1 cellular context compared by ENCODE assay signal in the genomic region with DNA sequence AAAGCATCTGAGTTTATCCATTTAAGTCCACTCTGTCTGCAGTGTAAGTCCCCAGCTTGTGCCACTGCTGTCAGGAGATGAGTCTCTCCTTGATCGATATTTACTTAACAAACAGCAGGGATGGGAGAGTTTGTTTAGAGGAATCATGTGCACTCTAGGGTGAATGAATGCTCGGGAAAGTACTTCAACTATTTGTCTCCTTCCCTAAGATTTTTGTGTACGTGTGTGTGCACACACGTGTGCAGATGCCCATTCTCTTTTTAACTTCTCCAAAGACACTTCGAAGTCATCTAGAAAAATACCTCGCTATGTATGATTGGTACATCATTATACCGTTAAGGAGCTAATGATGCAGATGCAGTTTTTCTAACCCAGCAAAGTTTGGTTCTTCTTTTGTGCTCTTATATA.
TF ChIP-seq lines count a peak whose summit lies in the region.

No MANE protein-coding gene starts in this region.

TF ChIP-seq in HepG2, 621 proteins besides CTCF, POLR2A, EP300 and RAD21 (continued from another document and continues in another):
- TF ChIP-seq, protein P1, sequence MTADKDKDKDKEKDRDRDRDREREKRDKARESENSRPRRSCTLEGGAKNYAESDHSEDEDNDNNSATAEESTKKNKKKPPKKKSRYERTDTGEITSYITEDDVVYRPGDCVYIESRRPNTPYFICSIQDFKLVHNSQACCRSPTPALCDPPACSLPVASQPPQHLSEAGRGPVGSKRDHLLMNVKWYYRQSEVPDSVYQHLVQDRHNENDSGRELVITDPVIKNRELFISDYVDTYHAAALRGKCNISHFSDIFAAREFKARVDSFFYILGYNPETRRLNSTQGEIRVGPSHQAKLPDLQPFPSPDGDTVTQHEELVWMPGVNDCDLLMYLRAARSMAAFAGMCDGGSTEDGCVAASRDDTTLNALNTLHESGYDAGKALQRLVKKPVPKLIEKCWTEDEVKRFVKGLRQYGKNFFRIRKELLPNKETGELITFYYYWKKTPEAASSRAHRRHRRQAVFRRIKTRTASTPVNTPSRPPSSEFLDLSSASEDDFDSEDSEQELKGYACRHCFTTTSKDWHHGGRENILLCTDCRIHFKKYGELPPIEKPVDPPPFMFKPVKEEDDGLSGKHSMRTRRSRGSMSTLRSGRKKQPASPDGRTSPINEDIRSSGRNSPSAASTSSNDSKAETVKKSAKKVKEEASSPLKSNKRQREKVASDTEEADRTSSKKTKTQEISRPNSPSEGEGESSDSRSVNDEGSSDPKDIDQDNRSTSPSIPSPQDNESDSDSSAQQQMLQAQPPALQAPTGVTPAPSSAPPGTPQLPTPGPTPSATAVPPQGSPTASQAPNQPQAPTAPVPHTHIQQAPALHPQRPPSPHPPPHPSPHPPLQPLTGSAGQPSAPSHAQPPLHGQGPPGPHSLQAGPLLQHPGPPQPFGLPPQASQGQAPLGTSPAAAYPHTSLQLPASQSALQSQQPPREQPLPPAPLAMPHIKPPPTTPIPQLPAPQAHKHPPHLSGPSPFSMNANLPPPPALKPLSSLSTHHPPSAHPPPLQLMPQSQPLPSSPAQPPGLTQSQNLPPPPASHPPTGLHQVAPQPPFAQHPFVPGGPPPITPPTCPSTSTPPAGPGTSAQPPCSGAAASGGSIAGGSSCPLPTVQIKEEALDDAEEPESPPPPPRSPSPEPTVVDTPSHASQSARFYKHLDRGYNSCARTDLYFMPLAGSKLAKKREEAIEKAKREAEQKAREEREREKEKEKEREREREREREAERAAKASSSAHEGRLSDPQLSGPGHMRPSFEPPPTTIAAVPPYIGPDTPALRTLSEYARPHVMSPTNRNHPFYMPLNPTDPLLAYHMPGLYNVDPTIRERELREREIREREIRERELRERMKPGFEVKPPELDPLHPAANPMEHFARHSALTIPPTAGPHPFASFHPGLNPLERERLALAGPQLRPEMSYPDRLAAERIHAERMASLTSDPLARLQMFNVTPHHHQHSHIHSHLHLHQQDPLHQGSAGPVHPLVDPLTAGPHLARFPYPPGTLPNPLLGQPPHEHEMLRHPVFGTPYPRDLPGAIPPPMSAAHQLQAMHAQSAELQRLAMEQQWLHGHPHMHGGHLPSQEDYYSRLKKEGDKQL (CRISPR knock-in tag; IDR thresholded peaks at IDR 0.05; ENCODE audit: low read depth) = peak; percentile 71; the same call in 1 of the 2 replicates
- TF ChIP-seq KAT8 (CRISPR knock-in tag; IDR thresholded peaks at IDR 0.05) (0 out of 2 replicates have a peak, but pooled peaks have one; percentile 24), ZMYM4 (CRISPR knock-in tag; IDR thresholded peaks at IDR 0.05) (peak; percentile 74), HNF1A (IDR thresholded peaks at IDR 0.05; ENCODE audit: low read depth) (peak; percentile 27; the same call in 1 of the 2 replicates), HNF1A (CRISPR knock-in tag; IDR thresholded peaks at IDR 0.05; ENCODE audit: borderline replicate concordance) (peak; percentile 26; the same call in 1 of the 2 replicates), TAF15 (IDR thresholded peaks at IDR 0.05; ENCODE audit: low read depth, low read length, poor library complexity, severe bottlenecking) (no peak), RARA (CRISPR knock-in tag; IDR thresholded peaks at IDR 0.05) (peak; percentile 80), MEF2D (CRISPR knock-in tag; IDR thresholded peaks at IDR 0.05) (peak; percentile 68; the same call in 1 of the 2 replicates), ZKSCAN1 (IDR thresholded peaks at IDR 0.05; ENCODE audit: low read length) (no peak), ATF6 (CRISPR knock-in tag; conservative IDR thresholded peaks at IDR 0.05) (no peak), ZNF503 (CRISPR knock-in tag; IDR thresholded peaks at IDR 0.05) (peak; percentile 78), ZNF451 (CRISPR knock-in tag; IDR thresholded peaks at IDR 0.05) (no peak), CBX5 (CRISPR knock-in tag; IDR thresholded peaks at IDR 0.05; ENCODE audit: borderline replicate concordance) (0 out of 2 replicates have a peak, but pooled peaks have one; percentile 33), BRD4 (CRISPR knock-in tag; IDR thresholded peaks at IDR 0.05) (peak; percentile 46; the same call in 1 of the 2 replicates), TFE3 (CRISPR knock-in tag; IDR thresholded peaks at IDR 0.05) (peak; percentile 98), NAIF1 (CRISPR knock-in tag; IDR thresholded peaks at IDR 0.05; ENCODE audit: borderline replicate concordance) (no peak), SKI (IDR thresholded peaks at IDR 0.05; ENCODE audit: partially characterized antibody) (peak; percentile 37), ISL2 (CRISPR knock-in tag; IDR thresholded peaks at IDR 0.05) (peak; percentile 88), NFIC (IDR thresholded peaks at IDR 0.05; ENCODE audit: low read length) (peak; percentile 83), ATF4 (CRISPR knock-in tag; IDR thresholded peaks at IDR 0.05) (0 out of 4 replicates have a peak, but pooled peaks of 1 of the 2 experiments have one; percentile 42), ZNF7 (CRISPR knock-in tag; IDR thresholded peaks at IDR 0.05) (peak; percentile 46; the same call in 1 of the 2 replicates), ERF (CRISPR knock-in tag; IDR thresholded peaks at IDR 0.05) (peak; percentile 57; the same call in 1 of the 2 replicates), SIX1 (CRISPR knock-in tag; IDR thresholded peaks at IDR 0.05; ENCODE audit: borderline replicate concordance) (peak; percentile 50; the same call in 1 of the 2 replicates), HCFC1 (IDR thresholded peaks at IDR 0.05; ENCODE audit: low read depth, low read length) (no peak), ZNF264 (CRISPR knock-in tag; IDR thresholded peaks at IDR 0.05) (no peak), MAFG (CRISPR knock-in tag; IDR thresholded peaks at IDR 0.05) (no peak), ZFP1 (CRISPR knock-in tag; IDR thresholded peaks at IDR 0.05) (0 out of 2 replicates have a peak, but pooled peaks have one; percentile 29), RXRB (CRISPR knock-in tag; IDR thresholded peaks at IDR 0.05; ENCODE audit: borderline replicate concordance) (peak; percentile 80), NONO (IDR thresholded peaks at IDR 0.05) (no peak), NONO (CRISPR knock-in tag; conservative IDR thresholded peaks at IDR 0.05) (peak; percentile 68; the same call in 1 of the 2 replicates), ETV5 (CRISPR knock-in tag; IDR thresholded peaks at IDR 0.05; ENCODE audit: borderline replicate concordance) (peak; percentile 64; the same call in 1 of the 2 replicates), HNF4G (IDR thresholded peaks at IDR 0.05; ENCODE audit: borderline replicate concordance, low read depth, low read length) (0 out of 2 replicates have a peak, but pooled peaks have one; percentile 17), HNF4G (CRISPR knock-in tag; IDR thresholded peaks at IDR 0.05; ENCODE audit: borderline replicate concordance, low read depth) (no peak), ZNF775 (CRISPR knock-in tag; IDR thresholded peaks at IDR 0.05; ENCODE audit: borderline replicate concordance) (0 out of 2 replicates have a peak, but pooled peaks have one; percentile 50), HDAC2 (CRISPR knock-in tag; IDR thresholded peaks at IDR 0.05) (peak; percentile 93), PRDM4 (CRISPR knock-in tag; IDR thresholded peaks at IDR 0.05; ENCODE audit: borderline replicate concordance) (no peak), ZNF296 (CRISPR knock-in tag; conservative IDR thresholded peaks at IDR 0.05) (no peak), TOE1 (CRISPR knock-in tag; IDR thresholded peaks at IDR 0.05) (0 out of 2 replicates have a peak, but pooled peaks have one; percentile 66)
- TF ChIP-seq, protein P2, sequence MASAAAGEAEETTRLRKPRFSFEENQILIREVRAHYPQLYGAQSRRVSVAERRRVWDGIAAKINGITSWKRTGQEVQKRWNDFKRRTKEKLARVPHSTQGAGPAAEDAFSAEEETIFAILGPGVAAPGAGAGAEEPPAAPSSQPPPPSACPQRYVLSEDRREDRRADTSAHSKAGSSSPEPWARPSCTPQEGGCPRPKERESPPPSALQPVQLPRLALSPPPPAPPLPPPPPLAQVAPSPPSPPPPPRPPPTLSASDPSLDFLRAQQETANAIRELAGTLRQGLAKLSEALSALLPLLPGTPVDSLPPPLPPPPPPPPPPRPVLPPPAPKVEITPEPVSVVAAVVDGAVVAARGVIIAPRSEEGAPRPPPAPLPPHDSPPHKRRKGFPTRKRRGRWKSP (CRISPR knock-in tag; IDR thresholded peaks at IDR 0.05) = peak; percentile 73; the same call in 1 of the 2 replicates
